2 cellular contexts compared by ENCODE assay signal in genomic region chr2:187024739-187025138, GRCh38.
A peak's percentile ranks its signal among the peaks of the same experiment; 100 is the strongest.
TF ChIP-seq lines count a peak whose summit lies in the region.

No MANE protein-coding gene starts in this region.

TF ChIP-seq in HepG2, 621 proteins besides CTCF, POLR2A, EP300 and RAD21 (continued from another document):
- TF ChIP-seq AFF4 (CRISPR knock-in tag; IDR thresholded peaks at IDR 0.05) = no peak
TF ChIP-seq in HepG2: peak in this region for 1.

TF ChIP-seq in K562, 482 proteins besides CTCF, POLR2A, EP300 and RAD21 (continued from another document):
- TF ChIP-seq STAT6 (CRISPR knock-in tag; IDR thresholded peaks at IDR 0.05) = no peak
- no peak for TF ChIP-seq HIVEP1 (CRISPR knock-in tag; IDR thresholded peaks at IDR 0.05)
- no peak for TF ChIP-seq FOXJ2 (tag; IDR thresholded peaks at IDR 0.05)
- TF ChIP-seq RBM14 (IDR thresholded peaks at IDR 0.05; ENCODE audit: borderline replicate concordance, insufficient read depth, low read depth, low read length) = no peak
- TF ChIP-seq TRIM28 (IDR thresholded peaks at IDR 0.05) = 0 out of 2 replicates have a peak, but pooled peaks have one; percentile 79
- TF ChIP-seq HDGF (IDR thresholded peaks at IDR 0.05) = no peak
